Comparison of ENCODE assay signal across 28 cellular contexts in genomic region chr2:217149087-217149660, GRCh38.
"Had no signal": no experiment of that assay in that cellular context is flagged by ENCODE, and none has a peak within 500 bp of the region (broad histone marks: within the 10 kb centered on the region; RNA-seq: fewer than 3 reads in every experiment).

No MANE protein-coding gene starts in this region.

- ATAC-seq: activated CD8-positive, alpha-beta T cell treated with anti-CD3 and anti-CD28 coated beads, Interleukin-2, amount 10 ng/mL, durations not matched to agents 7 days and 5 days; HepG2; Panc1; Right ventricle myocardium inferior; WTC11 had no signal

- H3K4me1 Mint-ChIP-seq: activated naive CD4-positive, alpha-beta T cell treated with anti-CD3 and anti-CD28 coated beads, Interleukin-2, amount 50 U/mL, for 24 hours; WTC11 had no signal

- H3K4me2 ChIP-seq: SK-N-SH had no signal

- DNase-seq: activated CD4-positive, alpha-beta T cell treated with anti-CD3 and anti-CD28 coated beads for 48 hours; activated CD4-positive, alpha-beta T cell treated with anti-CD3 and anti-CD28 coated beads, Interleukin-2, amount 50 U/mL, for 4 hours; activated CD4-positive, CD25-positive, alpha-beta regulatory T cell treated with anti-CD3 and anti-CD28 coated beads, Interleukin-2, amount 50 U/mL, for 72 hours; activated CD8-positive, alpha-beta memory T cell treated with anti-CD3 and anti-CD28 coated beads, Interleukin-2, amount 50 U/mL, for 48 hours; activated CD8-positive, alpha-beta T cell treated with anti-CD3 and anti-CD28 coated beads, Interleukin-2, amount 10 ng/mL, durations not matched to agents 7 days and 5 days; activated effector memory CD4-positive, alpha-beta T cell treated with Interleukin-2 at 50 U/mL for 16 hours; activated naive CD4-positive, alpha-beta T cell; activated T-cell treated with anti-CD3 and anti-CD28 coated beads, Interleukin-2, amount 50 U/mL, for 24 hours; amygdala; MG63; NCI-H1048; NCI-H1417; NCI-H1694; NCI-H2029 treated with DMSO at 0.1 percent for 48 hours; NCI-H345; NCI-H510A; NCI-H526 treated with DMSO at 0.1 percent for 48 hours; NCI-H82; RPMI8226; SK-N-SH had no signal

- H3K4me3 ChIP-seq: MG63 had no signal

- H3K9ac ChIP-seq: SK-N-SH had no signal

- H3K27me3 ChIP-seq: MG63 had no signal

- H3K4me3 Mint-ChIP-seq: activated CD8-positive, alpha-beta T cell treated with anti-CD3 and anti-CD28 coated beads, Interleukin-2, amount 10 ng/mL, durations not matched to agents 7 days and 5 days; activated naive CD4-positive, alpha-beta T cell treated with anti-CD3 and anti-CD28 coated beads, Interleukin-2, amount 50 U/mL, for 24 hours; activated T-cell treated with anti-CD3 and anti-CD28 coated beads, Interleukin-2, amount 50 U/mL, for 24 hours; activated T-helper 1 cell treated with anti-CD3 and anti-CD28 coated beads, Interleukin-12 subunit alpha, Interleukin-12 subunit beta, Interleukin-2, Interleukin-4 antibody, amounts not matched to agents 30 ng/mL and 10 ng/mL and 1 ng/mL, durations not matched to agents 14 hours and 24 hours and 36 hours; brain; T-helper 1 cell treated with Interleukin-12 subunit alpha and Interleukin-12 subunit beta and Interleukin-4 antibody, amounts not matched to agents 30 μg/mL and 1 μg/mL, for 36 hours; WTC11 had no signal

- H3K27ac Mint-ChIP-seq: activated CD8-positive, alpha-beta T cell treated with anti-CD3 and anti-CD28 coated beads, Interleukin-2, amount 10 ng/mL, durations not matched to agents 7 days and 5 days; activated naive CD4-positive, alpha-beta T cell treated with anti-CD3 and anti-CD28 coated beads, Interleukin-2, amount 50 U/mL, for 24 hours; activated T-cell treated with anti-CD3 and anti-CD28 coated beads, Interleukin-2, amount 50 U/mL, for 24 hours; activated T-helper 1 cell treated with anti-CD3 and anti-CD28 coated beads, Interleukin-12 subunit alpha, Interleukin-12 subunit beta, Interleukin-2, Interleukin-4 antibody, amounts not matched to agents 30 ng/mL and 10 ng/mL and 1 ng/mL, durations not matched to agents 14 hours and 24 hours and 36 hours; brain; T-helper 1 cell treated with Interleukin-12 subunit alpha and Interleukin-12 subunit beta and Interleukin-4 antibody, amounts not matched to agents 30 μg/mL and 1 μg/mL, for 36 hours; WTC11 had no signal

- H3K9me3 ChIP-seq: MG63, SK-N-SH had no signal

- H3K9me3 Mint-ChIP-seq: activated naive CD4-positive, alpha-beta T cell treated with anti-CD3 and anti-CD28 coated beads, Interleukin-2, amount 50 U/mL, for 24 hours; activated T-cell treated with anti-CD3 and anti-CD28 coated beads, Interleukin-2, amount 50 U/mL, for 24 hours; activated T-helper 1 cell treated with anti-CD3 and anti-CD28 coated beads, Interleukin-12 subunit alpha, Interleukin-12 subunit beta, Interleukin-2, Interleukin-4 antibody, amounts not matched to agents 30 ng/mL and 10 ng/mL and 1 ng/mL, durations not matched to agents 14 hours and 24 hours and 36 hours; T-helper 1 cell treated with Interleukin-12 subunit alpha and Interleukin-12 subunit beta and Interleukin-4 antibody, amounts not matched to agents 30 μg/mL and 1 μg/mL, for 36 hours; WTC11 had no signal

- H3K36me3 Mint-ChIP-seq: activated naive CD4-positive, alpha-beta T cell treated with anti-CD3 and anti-CD28 coated beads, Interleukin-2, amount 50 U/mL, for 24 hours; brain; WTC11 had no signal

- H3K36me3 ChIP-seq: MG63 had no signal
